8 cellular contexts compared by ENCODE assay signal in genomic region chr2:177763532-177764265, GRCh38.
DNase-seq lines count a peak whose midpoint lies in the region; FAIRE-seq and TF ChIP-seq lines count a peak whose summit lies in the region.

No MANE protein-coding gene starts in this region.

- H3K9me2 ChIP-seq in Karpas-422 (replicated peaks; ENCODE audit: insufficient read depth, low read length) = no peaks in the 10 kb centered on the region

- H2AFZ ChIP-seq in Karpas-422 (ENCODE audit: low read length) = no peak overlapping the region; the same call in 1 of the 2 replicates

- TF ChIP-seq POLR2A in H54 (IDR thresholded peaks at IDR 0.05; ENCODE audit: low read depth, low read length) = no peak

- peak overlapping the region; percentile 48 for H3K4me3 Mint-ChIP-seq in glutamatergic neuron (ENCODE audit: unreplicated experiment)

- H3K27me3 ChIP-seq in GM06990 (replicated peaks; ENCODE audit: control insufficient read depth, insufficient read depth, low read length) (no peaks in the 10 kb centered on the region; the same call in 1 of the 2 replicates), Karpas-422 (ENCODE audit: low read length) (no peaks in the 10 kb centered on the region)

- no peaks in the 10 kb centered on the region for H3K36me3 Mint-ChIP-seq in glutamatergic neuron (ENCODE audit: unreplicated experiment)

- no peaks in the 10 kb centered on the region for H3K27me3 Mint-ChIP-seq in glutamatergic neuron (ENCODE audit: unreplicated experiment)

- peak; percentile 92 for TF ChIP-seq CTCF in GM06990 (IDR thresholded peaks at IDR 0.05; ENCODE audit: insufficient read depth, low read length, poor library complexity, severe bottlenecking)
- TF ChIP-seq CTCF in glutamatergic neuron (IDR thresholded peaks at IDR 0.05; ENCODE audit: partially characterized antibody, unreplicated experiment) = peak; percentile 88

- H3K27ac Mint-ChIP-seq in glutamatergic neuron (ENCODE audit: unreplicated experiment) = no peak overlapping the region

- H3K4me1 Mint-ChIP-seq in glutamatergic neuron (ENCODE audit: low read depth, unreplicated experiment) = peaks cover 6% of the 10 kb centered on the region

- H3K9me3 ChIP-seq in Karpas-422 (ENCODE audit: low read length) = no peaks in the 10 kb centered on the region

- H3K4me1 ChIP-seq in Karpas-422 (ENCODE audit: low read length) = no peaks in the 10 kb centered on the region

- no peak for FAIRE-seq in H54 (lab: Jason Lieb, UNC)

- no peaks in the 10 kb centered on the region for H3K79me2 ChIP-seq in Karpas-422 (ENCODE audit: low read length)

- H4K20me1 ChIP-seq in Karpas-422 (ENCODE audit: insufficient read depth, low read depth, low read length) = no peaks in the 10 kb centered on the region

- H3K27ac ChIP-seq in Karpas-422 (ENCODE audit: low read length) = no peak overlapping the region

- intact Hi-C loops in posterior vena cava (cut with DNase I) = no loop called here

- H3K36me3 ChIP-seq in GM06990 (ENCODE audit: control insufficient read depth, insufficient read depth, low read length) = no peaks in the 10 kb centered on the region
- H3K36me3 ChIP-seq in Karpas-422 (ENCODE audit: insufficient read depth, low read length) = no peaks in the 10 kb centered on the region

- H3K4me3 ChIP-seq in GM06990 (replicated peaks; ENCODE audit: low read depth, low read length) (no peak overlapping the region), Karpas-422 (ENCODE audit: low read length) (no peak overlapping the region)

- no peak overlapping the region for H3K9ac ChIP-seq in Karpas-422 (ENCODE audit: low read length)

- H3K4me2 ChIP-seq in Karpas-422 (ENCODE audit: low read depth, low read length, poor library complexity, severe bottlenecking) = no peak overlapping the region

- DNase-seq in GM06990 (ENCODE audit: extremely low read depth, insufficient read length) = peak; percentile 35
- peak; percentile 49 for DNase-seq in H54 (ENCODE audit: insufficient read length, low spot score)
- DNase-seq in Karpas-422 = peak; percentile 89
- peak; percentile 19 for DNase-seq in SIG-M5 (lab: John Stamatoyannopoulos, UW)
- DNase-seq in activated effector memory CD4-positive, alpha-beta T cell treated with anti-CD3 and anti-CD28 coated beads, Interleukin-2, amount 50 U/mL, for 16 hours = peak; percentile 88
- peak; percentile 91 for DNase-seq in glutamatergic neuron
- DNase-seq in posterior vena cava (ENCODE audit: low spot score) = peak; percentile 91
- peak; percentile 80 for DNase-seq in ureter (ENCODE audit: low spot score)

- no peaks in the 10 kb centered on the region for H3K9me3 Mint-ChIP-seq in glutamatergic neuron (ENCODE audit: unreplicated experiment)

Comparison
In these comparisons a context has a peak if more than half of its experiments do, and no peak if none do; other contexts are left out.
1. DNase-seq: peak in every context shown above with its lines; median percentile 91 in glutamatergic neuron; 91 in posterior vena cava; 89 in Karpas-422; 88 in activated effector memory CD4-positive, alpha-beta T cell treated with anti-CD3 and anti-CD28 coated beads, Interleukin-2, amount 50 U/mL, for 16 hours; 80 in ureter; 49 in H54; 35 in GM06990; 19 in SIG-M5.